In the genomic region with DNA sequence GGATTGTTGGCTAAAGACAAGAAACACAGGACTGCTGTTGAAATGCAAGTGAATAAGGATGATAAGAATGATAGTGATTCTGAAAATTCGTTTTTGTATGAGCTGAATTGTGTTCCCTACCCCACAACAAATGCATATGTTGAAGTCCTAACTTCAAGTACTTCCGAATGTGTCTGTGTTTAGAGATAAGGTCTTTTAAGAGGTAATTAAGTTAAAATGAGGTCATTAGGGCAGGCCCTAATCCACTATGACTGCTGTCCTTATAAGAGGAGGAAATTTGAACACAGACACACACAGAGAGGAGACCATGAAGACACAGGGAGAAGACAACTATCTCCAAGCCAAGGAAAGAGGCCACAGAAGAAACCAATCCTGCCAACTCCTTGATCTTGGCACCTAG, we compare ENCODE assay signal across 1 cellular context.
TF ChIP-seq lines count a peak whose summit lies in the region.

No MANE protein-coding gene starts in this region.

TF ChIP-seq in K562, 482 proteins besides CTCF, POLR2A, EP300 and RAD21 (continued from another document and continues in another):
- TF ChIP-seq, protein P1, sequence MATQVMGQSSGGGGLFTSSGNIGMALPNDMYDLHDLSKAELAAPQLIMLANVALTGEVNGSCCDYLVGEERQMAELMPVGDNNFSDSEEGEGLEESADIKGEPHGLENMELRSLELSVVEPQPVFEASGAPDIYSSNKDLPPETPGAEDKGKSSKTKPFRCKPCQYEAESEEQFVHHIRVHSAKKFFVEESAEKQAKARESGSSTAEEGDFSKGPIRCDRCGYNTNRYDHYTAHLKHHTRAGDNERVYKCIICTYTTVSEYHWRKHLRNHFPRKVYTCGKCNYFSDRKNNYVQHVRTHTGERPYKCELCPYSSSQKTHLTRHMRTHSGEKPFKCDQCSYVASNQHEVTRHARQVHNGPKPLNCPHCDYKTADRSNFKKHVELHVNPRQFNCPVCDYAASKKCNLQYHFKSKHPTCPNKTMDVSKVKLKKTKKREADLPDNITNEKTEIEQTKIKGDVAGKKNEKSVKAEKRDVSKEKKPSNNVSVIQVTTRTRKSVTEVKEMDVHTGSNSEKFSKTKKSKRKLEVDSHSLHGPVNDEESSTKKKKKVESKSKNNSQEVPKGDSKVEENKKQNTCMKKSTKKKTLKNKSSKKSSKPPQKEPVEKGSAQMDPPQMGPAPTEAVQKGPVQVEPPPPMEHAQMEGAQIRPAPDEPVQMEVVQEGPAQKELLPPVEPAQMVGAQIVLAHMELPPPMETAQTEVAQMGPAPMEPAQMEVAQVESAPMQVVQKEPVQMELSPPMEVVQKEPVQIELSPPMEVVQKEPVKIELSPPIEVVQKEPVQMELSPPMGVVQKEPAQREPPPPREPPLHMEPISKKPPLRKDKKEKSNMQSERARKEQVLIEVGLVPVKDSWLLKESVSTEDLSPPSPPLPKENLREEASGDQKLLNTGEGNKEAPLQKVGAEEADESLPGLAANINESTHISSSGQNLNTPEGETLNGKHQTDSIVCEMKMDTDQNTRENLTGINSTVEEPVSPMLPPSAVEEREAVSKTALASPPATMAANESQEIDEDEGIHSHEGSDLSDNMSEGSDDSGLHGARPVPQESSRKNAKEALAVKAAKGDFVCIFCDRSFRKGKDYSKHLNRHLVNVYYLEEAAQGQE (CRISPR knock-in tag; IDR thresholded peaks at IDR 0.05; ENCODE audit: low read depth) = no peak
- TF ChIP-seq ZNF143 (CRISPR knock-in tag; IDR thresholded peaks at IDR 0.05) (no peak), TEAD4 (IDR thresholded peaks at IDR 0.05; ENCODE audit: low read length) (peak; percentile 88), TEAD4 (CRISPR knock-in tag; IDR thresholded peaks at IDR 0.05; ENCODE audit: borderline replicate concordance) (no peak), TCF7L2 (IDR thresholded peaks at IDR 0.05; ENCODE audit: low read depth, low read length) (no peak), HDAC1 (IDR thresholded peaks at IDR 0.05) (no peak), ZNF124 (CRISPR knock-in tag; IDR thresholded peaks at IDR 0.05) (no peak), ZNF830 (CRISPR knock-in tag; IDR thresholded peaks at IDR 0.05) (no peak), MAZ (CRISPR knock-in tag; conservative IDR thresholded peaks at IDR 0.05 in 1 of 2, IDR thresholded peaks at IDR 0.05 in 1 of 2) (no peak), LCOR (CRISPR knock-in tag; IDR thresholded peaks at IDR 0.05) (peak; percentile 61; the same call in 1 of the 2 replicates), ARHGAP35 (IDR thresholded peaks at IDR 0.05; ENCODE audit: partially characterized antibody) (no peak), BACH1 (tag; IDR thresholded peaks at IDR 0.05) (no peak), PML (IDR thresholded peaks at IDR 0.05; ENCODE audit: low read length) (peak; percentile 54; the same call in 1 of the 2 replicates), FOXK1 (CRISPR knock-in tag; IDR thresholded peaks at IDR 0.05; ENCODE audit: borderline replicate concordance) (no peak), RB1 (IDR thresholded peaks at IDR 0.05; ENCODE audit: low read depth) (no peak), EWSR1 (IDR thresholded peaks at IDR 0.05; ENCODE audit: borderline replicate concordance, low read depth, partially characterized antibody) (no peak), ELK3 (CRISPR knock-in tag; IDR thresholded peaks at IDR 0.05) (no peak), CREM (IDR thresholded peaks at IDR 0.05; ENCODE audit: low read depth) (peak; percentile 22; the same call in 1 of the 2 replicates), CBFA2T3 (IDR thresholded peaks at IDR 0.05) (peak; percentile 85), PATZ1 (CRISPR knock-in tag; IDR thresholded peaks at IDR 0.05; ENCODE audit: borderline replicate concordance) (no peak), SOX6 (IDR thresholded peaks at IDR 0.05) (peak; percentile 95), SPI1 (IDR thresholded peaks at IDR 0.05; ENCODE audit: borderline replicate concordance, low read depth, low read length) (no peak), JUN (IDR thresholded peaks at IDR 0.05; ENCODE audit: borderline replicate concordance, low read depth, low read length) (no peak), JUN (CRISPR knock-in tag; IDR thresholded peaks at IDR 0.05; ENCODE audit: borderline replicate concordance) (no peak), TRIM28 (IDR thresholded peaks at IDR 0.05) (no peak), SMARCE1 (IDR thresholded peaks at IDR 0.05) (peak; percentile 62; the same call in 1 of the 2 replicates), RBM17 (IDR thresholded peaks at IDR 0.05; ENCODE audit: borderline replicate concordance, low read depth, low read length) (no peak), BCOR (IDR thresholded peaks at IDR 0.05) (0 out of 2 replicates have a peak, but pooled peaks have one; percentile 19), ZNF184 (CRISPR knock-in tag; IDR thresholded peaks at IDR 0.05) (no peak), RNF2 (IDR thresholded peaks at IDR 0.05) (no peak), ZNF699 (CRISPR knock-in tag; IDR thresholded peaks at IDR 0.05; ENCODE audit: insufficient replicate concordance) (no peak), HNRNPUL1 (IDR thresholded peaks at IDR 0.05; ENCODE audit: low read length) (no peak), CREBBP (IDR thresholded peaks at IDR 0.05; ENCODE audit: low read depth, low read length) (no peak), CHD4 (IDR thresholded peaks at IDR 0.05; ENCODE audit: insufficient read depth, insufficient replicate concordance, low read depth, low read length, poor library complexity, severe bottlenecking) (no peak), RBM14 (IDR thresholded peaks at IDR 0.05; ENCODE audit: borderline replicate concordance, insufficient read depth, low read depth, low read length) (no peak), ELF4 (CRISPR knock-in tag; IDR thresholded peaks at IDR 0.05) (no peak), YY1 (IDR thresholded peaks at IDR 0.05; ENCODE audit: borderline replicate concordance in 1 of 3, control insufficient read depth in 1 of 3, extremely low read depth in 1 of 3, insufficient read depth in 3 of 3, insufficient read length in 1 of 3, insufficient replicate concordance in 2 of 3, low read depth in 1 of 3, low read length in 2 of 3) (no peak), TFE3 (CRISPR knock-in tag; IDR thresholded peaks at IDR 0.05) (no peak), GATA2 (CRISPR knock-in tag; IDR thresholded peaks at IDR 0.05) (no peak; the same call in 1 of the 2 replicates), CBX5 (IDR thresholded peaks at IDR 0.05; ENCODE audit: borderline replicate concordance, low read depth) (no peak), FOXJ2 (tag; IDR thresholded peaks at IDR 0.05) (no peak), ZBTB17 (CRISPR knock-in tag; IDR thresholded peaks at IDR 0.05) (no peak), NFYB (IDR thresholded peaks at IDR 0.05; ENCODE audit: extremely low read depth, insufficient read length) (no peak), SMAD4 (CRISPR knock-in tag; conservative IDR thresholded peaks at IDR 0.05) (peak; percentile 55; the same call in 1 of the 2 replicates), ZNF197 (CRISPR knock-in tag; IDR thresholded peaks at IDR 0.05; ENCODE audit: low read depth) (no peak)
- TF ChIP-seq, protein P2, sequence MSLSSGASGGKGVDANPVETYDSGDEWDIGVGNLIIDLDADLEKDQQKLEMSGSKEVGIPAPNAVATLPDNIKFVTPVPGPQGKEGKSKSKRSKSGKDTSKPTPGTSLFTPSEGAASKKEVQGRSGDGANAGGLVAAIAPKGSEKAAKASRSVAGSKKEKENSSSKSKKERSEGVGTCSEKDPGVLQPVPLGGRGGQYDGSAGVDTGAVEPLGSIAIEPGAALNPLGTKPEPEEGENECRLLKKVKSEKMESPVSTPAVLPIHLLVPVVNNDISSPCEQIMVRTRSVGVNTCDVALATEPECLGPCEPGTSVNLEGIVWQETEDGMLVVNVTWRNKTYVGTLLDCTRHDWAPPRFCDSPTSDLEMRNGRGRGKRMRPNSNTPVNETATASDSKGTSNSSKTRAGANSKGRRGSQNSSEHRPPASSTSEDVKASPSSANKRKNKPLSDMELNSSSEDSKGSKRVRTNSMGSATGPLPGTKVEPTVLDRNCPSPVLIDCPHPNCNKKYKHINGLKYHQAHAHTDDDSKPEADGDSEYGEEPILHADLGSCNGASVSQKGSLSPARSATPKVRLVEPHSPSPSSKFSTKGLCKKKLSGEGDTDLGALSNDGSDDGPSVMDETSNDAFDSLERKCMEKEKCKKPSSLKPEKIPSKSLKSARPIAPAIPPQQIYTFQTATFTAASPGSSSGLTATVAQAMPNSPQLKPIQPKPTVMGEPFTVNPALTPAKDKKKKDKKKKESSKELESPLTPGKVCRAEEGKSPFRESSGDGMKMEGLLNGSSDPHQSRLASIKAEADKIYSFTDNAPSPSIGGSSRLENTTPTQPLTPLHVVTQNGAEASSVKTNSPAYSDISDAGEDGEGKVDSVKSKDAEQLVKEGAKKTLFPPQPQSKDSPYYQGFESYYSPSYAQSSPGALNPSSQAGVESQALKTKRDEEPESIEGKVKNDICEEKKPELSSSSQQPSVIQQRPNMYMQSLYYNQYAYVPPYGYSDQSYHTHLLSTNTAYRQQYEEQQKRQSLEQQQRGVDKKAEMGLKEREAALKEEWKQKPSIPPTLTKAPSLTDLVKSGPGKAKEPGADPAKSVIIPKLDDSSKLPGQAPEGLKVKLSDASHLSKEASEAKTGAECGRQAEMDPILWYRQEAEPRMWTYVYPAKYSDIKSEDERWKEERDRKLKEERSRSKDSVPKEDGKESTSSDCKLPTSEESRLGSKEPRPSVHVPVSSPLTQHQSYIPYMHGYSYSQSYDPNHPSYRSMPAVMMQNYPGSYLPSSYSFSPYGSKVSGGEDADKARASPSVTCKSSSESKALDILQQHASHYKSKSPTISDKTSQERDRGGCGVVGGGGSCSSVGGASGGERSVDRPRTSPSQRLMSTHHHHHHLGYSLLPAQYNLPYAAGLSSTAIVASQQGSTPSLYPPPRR (CRISPR knock-in tag; IDR thresholded peaks at IDR 0.05; ENCODE audit: borderline replicate concordance) = peak; percentile 30; the same call in 1 of the 2 replicates
- TF ChIP-seq, protein P3, sequence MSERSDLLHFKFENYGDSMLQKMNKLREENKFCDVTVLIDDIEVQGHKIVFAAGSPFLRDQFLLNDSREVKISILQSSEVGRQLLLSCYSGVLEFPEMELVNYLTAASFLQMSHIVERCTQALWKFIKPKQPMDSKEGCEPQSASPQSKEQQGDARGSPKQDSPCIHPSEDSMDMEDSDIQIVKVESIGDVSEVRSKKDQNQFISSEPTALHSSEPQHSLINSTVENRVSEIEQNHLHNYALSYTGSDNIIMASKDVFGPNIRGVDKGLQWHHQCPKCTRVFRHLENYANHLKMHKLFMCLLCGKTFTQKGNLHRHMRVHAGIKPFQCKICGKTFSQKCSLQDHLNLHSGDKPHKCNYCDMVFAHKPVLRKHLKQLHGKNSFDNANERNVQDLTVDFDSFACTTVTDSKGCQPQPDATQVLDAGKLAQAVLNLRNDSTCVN (CRISPR knock-in tag; IDR thresholded peaks at IDR 0.05) = no peak
- TF ChIP-seq, protein P4, sequence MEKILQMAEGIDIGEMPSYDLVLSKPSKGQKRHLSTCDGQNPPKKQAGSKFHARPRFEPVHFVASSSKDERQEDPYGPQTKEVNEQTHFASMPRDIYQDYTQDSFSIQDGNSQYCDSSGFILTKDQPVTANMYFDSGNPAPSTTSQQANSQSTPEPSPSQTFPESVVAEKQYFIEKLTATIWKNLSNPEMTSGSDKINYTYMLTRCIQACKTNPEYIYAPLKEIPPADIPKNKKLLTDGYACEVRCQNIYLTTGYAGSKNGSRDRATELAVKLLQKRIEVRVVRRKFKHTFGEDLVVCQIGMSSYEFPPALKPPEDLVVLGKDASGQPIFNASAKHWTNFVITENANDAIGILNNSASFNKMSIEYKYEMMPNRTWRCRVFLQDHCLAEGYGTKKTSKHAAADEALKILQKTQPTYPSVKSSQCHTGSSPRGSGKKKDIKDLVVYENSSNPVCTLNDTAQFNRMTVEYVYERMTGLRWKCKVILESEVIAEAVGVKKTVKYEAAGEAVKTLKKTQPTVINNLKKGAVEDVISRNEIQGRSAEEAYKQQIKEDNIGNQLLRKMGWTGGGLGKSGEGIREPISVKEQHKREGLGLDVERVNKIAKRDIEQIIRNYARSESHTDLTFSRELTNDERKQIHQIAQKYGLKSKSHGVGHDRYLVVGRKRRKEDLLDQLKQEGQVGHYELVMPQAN (IDR thresholded peaks at IDR 0.05; ENCODE audit: borderline replicate concordance) = no peak
- TF ChIP-seq, protein P5, sequence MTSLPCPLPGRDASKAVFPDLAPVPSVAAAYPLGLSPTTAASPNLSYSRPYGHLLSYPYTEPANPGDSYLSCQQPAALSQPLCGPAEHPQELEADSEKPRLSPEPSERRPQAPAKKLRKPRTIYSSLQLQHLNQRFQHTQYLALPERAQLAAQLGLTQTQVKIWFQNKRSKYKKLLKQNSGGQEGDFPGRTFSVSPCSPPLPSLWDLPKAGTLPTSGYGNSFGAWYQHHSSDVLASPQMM (CRISPR knock-in tag; IDR thresholded peaks at IDR 0.05) = no peak
